Comparison of ENCODE assay signal across 29 cellular contexts in genomic region chr5:95449460-95449859, GRCh38. TPM values are rescaled to one million over a fixed set of nuclear protein-coding genes. Genes with fewer than 3 reads are reported as not detected.
DNase-seq lines count a peak whose midpoint lies in the region; ATAC-seq, FAIRE-seq and TF ChIP-seq lines count a peak whose summit lies in the region.
"Had no signal": no experiment of that assay in that cellular context is flagged by ENCODE, and none has a peak within 500 bp of the region (broad histone marks: within the 10 kb centered on the region; RNA-seq: fewer than 3 reads in every experiment).

No MANE protein-coding gene starts in this region.

- no peak overlapping the region for H3K4me3 ChIP-seq in HepG2 (replicated peaks in 1 of 3; ENCODE audit: insufficient read depth in 1 of 3, low read depth in 2 of 3, low read length in 3 of 3)
- no peak overlapping the region for H3K4me3 ChIP-seq in right lobe of liver
- H3K4me3 ChIP-seq: A549, Peyer's patch, SJCRH30, smooth muscle cell, upper lobe of left lung had no signal

- intact Hi-C loops in HepG2 (cut with micrococcal nuclease; ENCODE audit: unreplicated experiment), result no loop called here
- intact Hi-C loops in right lobe of liver (cut with DNase I), result no loop called here

- in situ Hi-C loops in HepG2 (cut with HindIII; ENCODE audit: extremely low pct_ligation_motif_present, low pct_unique_long_range_greater_than_20kb), result no loop called here

- H3K36me3 ChIP-seq in HepG2 (replicated peaks in 1 of 2; ENCODE audit: control insufficient read depth in 1 of 2, insufficient read depth in 2 of 2, low read length in 2 of 2), result no peaks in the 10 kb centered on the region
- H3K36me3 ChIP-seq in right lobe of liver, result no peaks in the 10 kb centered on the region
- H3K36me3 ChIP-seq: Peyer's patch, SJCRH30, upper lobe of left lung had no signal

- BruUV-seq in HepG2 (replicated peaks; lab: Mats Ljungman, UMichigan), result no TSS peak

- no peak for TF ChIP-seq RAD21 in HepG2 (CRISPR knock-in tag; IDR thresholded peaks at IDR 0.05)

- H3K27me3 ChIP-seq in HepG2 (ENCODE audit: control insufficient read depth in 1 of 2, insufficient read depth in 2 of 2, low read length in 2 of 2) (no peaks in the 10 kb centered on the region), right lobe of liver (no peaks in the 10 kb centered on the region), foreskin keratinocyte (no peaks in the 10 kb centered on the region)
- H3K27me3 ChIP-seq: Peyer's patch, SJCRH30, upper lobe of left lung had no signal

- H3K4me2 ChIP-seq in HepG2 (ENCODE audit: low read depth, low read length), result no peak overlapping the region
- H3K4me2 ChIP-seq: A549, smooth muscle cell had no signal

- TF ChIP-seq POLR2A in HepG2 (IDR thresholded peaks at IDR 0.05; ENCODE audit: insufficient read depth in 1 of 2, low read depth in 2 of 2, low read length in 2 of 2) (no peak), right lobe of liver (IDR thresholded peaks at IDR 0.05) (no peak), GM12891 (IDR thresholded peaks at IDR 0.05; ENCODE audit: low read depth, low read length) (no peak)

- no peak overlapping the region for H2AFZ ChIP-seq in HepG2 (ENCODE audit: low read length)

- no peaks in the 10 kb centered on the region for H3K79me2 ChIP-seq in HepG2 (ENCODE audit: insufficient read depth, low read length)

- CTCF ChIA-PET in HepG2 (lab: Yijun Ruan, JAX; ENCODE audit: low intra/inter-chr PET ratio, low total read pairs), result no interaction called here

- H4K20me1 ChIP-seq in HepG2 (ENCODE audit: insufficient read depth, low read length), result no peaks in the 10 kb centered on the region

- no peak overlapping the region for H3K27ac ChIP-seq in HepG2 (ENCODE audit: extremely low read length, insufficient read depth, low read length)
- H3K27ac ChIP-seq in right lobe of liver, result no peak overlapping the region
- H3K27ac ChIP-seq in foreskin keratinocyte, result no peak overlapping the region
- H3K27ac ChIP-seq: A549, epithelial cell of prostate, Peyer's patch, SJCRH30, upper lobe of left lung had no signal

- TF ChIP-seq CTCF in HepG2 (CRISPR knock-in tag; IDR thresholded peaks at IDR 0.05) (no peak), right lobe of liver (IDR thresholded peaks at IDR 0.05) (no peak), foreskin keratinocyte (conservative IDR thresholded peaks at IDR 0.05) (no peak)

- POLR2A ChIA-PET in HepG2 (lab: Yijun Ruan, JAX), result no interaction called here

- 0 out of 3 replicates have a peak, but pooled peaks have one; percentile 38 for ATAC-seq in HepG2
- no peak for ATAC-seq in right lobe of liver
- peak; percentile 39 for ATAC-seq in foreskin keratinocyte
- ATAC-seq in HG03097 (IDR thresholded peaks at IDR 0.05; ENCODE audit: low FRiP score, unreplicated experiment), result no peak
- ATAC-seq: A549; left ventricle myocardium superior; naive thymus-derived CD8-positive, alpha-beta T cell; T-cell had no signal

- DNase-seq in HepG2 (ENCODE audit: low spot score) (no peak), right lobe of liver (no peak), RPMI7951 (ENCODE audit: low read depth) (peak; percentile 78), foreskin keratinocyte (peak; percentile 17 to 50), GM12891 (ENCODE audit: insufficient read length, low spot score) (no peak), NCI-H446 treated with DMSO at 0.1 percent for 48 hours (lab: John Stamatoyannopoulos, UW) (no peak), DMS53 treated with DMSO at 0.1 percent for 48 hours (lab: John Stamatoyannopoulos, UW; ENCODE audit: unreplicated experiment) (no peak)
- DNase-seq: activated CD4-positive, alpha-beta T cell treated with anti-CD3 and anti-CD28 coated beads for 1 hour; activated CD8-positive, alpha-beta memory T cell treated with anti-CD3 and anti-CD28 coated beads for 24 hours; activated gamma-delta T cell treated with Interleukin-2 at 50 U/mL for 16 hours; activated T-cell treated with anti-CD3 and anti-CD28 coated beads, Interleukin-2, amount 50 U/mL, for 1 hour; DMS79 treated with DMSO at 0.1 percent for 48 hours; Kasumi-1; left ventricle myocardium superior; midbrain; naive thymus-derived CD8-positive, alpha-beta T cell; NCI-H1105; NCI-H2081; NK-92 treated with Interleukin-12 subunit alpha and Interleukin-12 subunit beta, amount 100 ng/mL, for 24 hours; Peyer's patch; substantia nigra; T-cell; upper lobe of left lung had no signal

- WGBS in HepG2 (ENCODE audit: low lambda C conversion rate), result 2% methylated on average over 2 of the region's 2 CpGs
- WGBS in right lobe of liver (ENCODE audit: insufficient coverage, low coverage, low lambda C conversion rate, missing lambda C conversion rate), result 56% methylated on average over 2 of the region's 2 CpGs

- TF ChIP-seq EP300 in HepG2 (IDR thresholded peaks at IDR 0.05; ENCODE audit: low read depth in 2 of 2, low read length in 2 of 2) (no peak), HepG2 (CRISPR knock-in tag; IDR thresholded peaks at IDR 0.05; ENCODE audit: borderline replicate concordance) (no peak)

- FAIRE-seq in HepG2 (lab: Jason Lieb, UNC), result no peak
- no peak for FAIRE-seq in GM12891 (lab: Jason Lieb, UNC)
- FAIRE-seq: A549, TTC549 had no signal

- H3K9ac ChIP-seq in HepG2 (ENCODE audit: insufficient read depth, low read depth, low read length), result no peak overlapping the region

- H3K9me3 ChIP-seq in HepG2 (ENCODE audit: low read length), result no peaks in the 10 kb centered on the region
- no peaks in the 10 kb centered on the region for H3K9me3 ChIP-seq in right lobe of liver
- H3K9me3 ChIP-seq: A549, Peyer's patch, SJCRH30, upper lobe of left lung had no signal

- H3K4me1 ChIP-seq in HepG2 (ENCODE audit: insufficient read depth, low read length) (no peaks in the 10 kb centered on the region), right lobe of liver (no peaks in the 10 kb centered on the region), foreskin keratinocyte (peaks cover 20% of the 10 kb centered on the region)
- H3K4me1 ChIP-seq: Peyer's patch, SJCRH30, upper lobe of left lung had no signal

TF ChIP-seq in HepG2, 621 proteins besides CTCF, POLR2A, EP300 and RAD21:
- peak; percentile 94 for TF ChIP-seq ZNF7 (CRISPR knock-in tag; IDR thresholded peaks at IDR 0.05)
- TF ChIP-seq ZNF333 (CRISPR knock-in tag; IDR thresholded peaks at IDR 0.05; ENCODE audit: borderline replicate concordance), result no peak

TF ChIP-seq in GM12891, 5 proteins besides CTCF, POLR2A, EP300 and RAD21:
- TF ChIP-seq POU2F2 (IDR thresholded peaks at IDR 0.05; ENCODE audit: low read depth, low read length) (no peak), POLR2AphosphoS5 (IDR thresholded peaks at IDR 0.05; ENCODE audit: low read depth, low read length) (no peak), TAF1 (IDR thresholded peaks at IDR 0.05; ENCODE audit: low read depth, low read length) (no peak), SPI1 (IDR thresholded peaks at IDR 0.05; ENCODE audit: low read depth, low read length) (no peak), PAX5 (IDR thresholded peaks at IDR 0.05; ENCODE audit: insufficient read depth, low read length, severe bottlenecking) (no peak)

RNA-seq across cellular contexts. Expression of gene FAM81B, which starts 58.3 kb away (rescaled TPM):
- not detected in 2 replicates for total RNA-seq in HepG2 (2016; rRNA removed; fragmentation: Illumina TruSeq; extraction: Trizol)
- total RNA-seq in HepG2 (2016; cell fraction: cytosol; rRNA removed; fragmentation: Illumina TruSeq; extraction: Trizol; ENCODE audit: low read depth), result not detected in 2 replicates
- total RNA-seq in HepG2 (2016; cell fraction: insoluble cytoplasmic fraction; rRNA removed; fragmentation: Illumina TruSeq; extraction: Trizol), result not detected in 2 replicates
- not detected in 2 replicates for total RNA-seq in HepG2 (2016; cell fraction: membrane; rRNA removed; fragmentation: Illumina TruSeq; extraction: Trizol)
- not detected in 2 replicates for total RNA-seq in HepG2 (2016; cell fraction: nucleus; rRNA removed; fragmentation: Illumina TruSeq; extraction: Trizol)
- not detected in 2 replicates for polyA plus RNA-seq in HepG2 (2011; rRNA removed)
- polyA plus RNA-seq in HepG2 (2011; cell fraction: cytosol; rRNA removed), result not detected in 2 replicates
- not detected in 2 replicates for polyA plus RNA-seq in HepG2 (2011; cell fraction: nucleus; rRNA removed)
- not detected in 2 replicates for polyA plus RNA-seq in HepG2 (2012)
- not detected in 2 replicates for polyA plus RNA-seq in HepG2 (2016; cell fraction: cytosol; fragmentation: Illumina TruSeq; extraction: Trizol; ENCODE audit: low read depth)
- polyA plus RNA-seq in HepG2 (2016; cell fraction: insoluble cytoplasmic fraction; fragmentation: Illumina TruSeq; extraction: Trizol; ENCODE audit: low read depth), result not detected in 2 replicates
- polyA plus RNA-seq in HepG2 (2016; cell fraction: membrane; fragmentation: Illumina TruSeq; extraction: Trizol; ENCODE audit: low read depth), result not detected in 2 replicates
- polyA plus RNA-seq in HepG2 (2016; cell fraction: nucleus; fragmentation: Illumina TruSeq; extraction: Trizol; ENCODE audit: insufficient read depth, low read depth), result not detected in 2 replicates
- not detected in 2 replicates for polyA minus RNA-seq in HepG2 (2011; rRNA and poly(A)+ RNA removed; ENCODE audit: low replicate concordance)
- not detected in 2 replicates for polyA minus RNA-seq in HepG2 (2011; cell fraction: cytosol; rRNA and poly(A)+ RNA removed)
- not detected in 2 replicates for polyA minus RNA-seq in HepG2 (2011; cell fraction: nucleus; rRNA and poly(A)+ RNA removed)
- not detected for total RNA-seq in right lobe of liver
- total RNA-seq in RPMI7951 (2014; rRNA removed; shearing (Covaris generic)), result not detected in 2 replicates
- total RNA-seq in foreskin keratinocyte, result not detected in 2 replicates
- polyA plus RNA-seq in foreskin keratinocyte, result not detected in 2 replicates
- not detected for polyA plus RNA-seq in GM12891 (2012; ENCODE audit: low read depth, missing spikeins)
- total RNA-seq: naive thymus-derived CD8-positive, alpha-beta T cell; Peyer's patch; SJCRH30; smooth muscle cell; T-cell had no signal
- polyA plus RNA-seq: naive thymus-derived CD8-positive, alpha-beta T cell; smooth muscle cell had no signal

Comparison
In these comparisons a context has a peak if more than half of its experiments do, and no peak if none do; other contexts are left out.
1. ATAC-seq: peak in HepG2 (single experiment) and foreskin keratinocyte (single experiment); none in right lobe of liver (0 of 4) and HG03097 (single experiment).
2. DNase-seq: peak in RPMI7951 (single experiment) and foreskin keratinocyte (2 of 2); none in HepG2 (single experiment), right lobe of liver (0 of 3), GM12891 (single experiment), NCI-H446 treated with DMSO at 0.1 percent for 48 hours (single experiment) and DMS53 treated with DMSO at 0.1 percent for 48 hours (single experiment).